Comparison of ENCODE assay signal across 2 cellular contexts in the genomic region with DNA sequence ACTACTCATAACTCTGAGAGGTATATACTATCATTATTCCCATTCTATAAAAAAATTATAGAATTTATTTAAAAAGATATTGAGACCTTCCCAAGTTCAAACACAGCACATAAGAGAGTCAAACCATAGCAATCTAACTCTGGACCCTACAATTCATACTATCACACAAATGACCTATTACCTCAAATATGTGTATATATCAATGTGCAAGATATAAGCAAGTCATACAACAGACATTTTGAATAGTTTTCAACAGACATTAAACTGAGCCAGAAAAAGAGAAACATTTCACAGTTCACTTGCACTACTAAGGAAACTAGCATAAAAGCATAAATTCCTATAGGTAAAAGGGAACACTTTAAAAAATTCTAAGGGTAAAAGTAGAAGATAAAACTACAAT.
TF ChIP-seq lines count a peak whose summit lies in the region.

No MANE protein-coding gene starts in this region.

TF ChIP-seq in IMR-90, 13 proteins besides CTCF, POLR2A, EP300 and RAD21:
- TF ChIP-seq, protein P1, sequence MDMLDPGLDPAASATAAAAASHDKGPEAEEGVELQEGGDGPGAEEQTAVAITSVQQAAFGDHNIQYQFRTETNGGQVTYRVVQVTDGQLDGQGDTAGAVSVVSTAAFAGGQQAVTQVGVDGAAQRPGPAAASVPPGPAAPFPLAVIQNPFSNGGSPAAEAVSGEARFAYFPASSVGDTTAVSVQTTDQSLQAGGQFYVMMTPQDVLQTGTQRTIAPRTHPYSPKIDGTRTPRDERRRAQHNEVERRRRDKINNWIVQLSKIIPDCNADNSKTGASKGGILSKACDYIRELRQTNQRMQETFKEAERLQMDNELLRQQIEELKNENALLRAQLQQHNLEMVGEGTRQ (IDR thresholded peaks at IDR 0.05; ENCODE audit: low read depth, low read length): no peak
- no peak for TF ChIP-seq MAFK (IDR thresholded peaks at IDR 0.05; ENCODE audit: low read depth, low read length)
- TF ChIP-seq, protein P2, sequence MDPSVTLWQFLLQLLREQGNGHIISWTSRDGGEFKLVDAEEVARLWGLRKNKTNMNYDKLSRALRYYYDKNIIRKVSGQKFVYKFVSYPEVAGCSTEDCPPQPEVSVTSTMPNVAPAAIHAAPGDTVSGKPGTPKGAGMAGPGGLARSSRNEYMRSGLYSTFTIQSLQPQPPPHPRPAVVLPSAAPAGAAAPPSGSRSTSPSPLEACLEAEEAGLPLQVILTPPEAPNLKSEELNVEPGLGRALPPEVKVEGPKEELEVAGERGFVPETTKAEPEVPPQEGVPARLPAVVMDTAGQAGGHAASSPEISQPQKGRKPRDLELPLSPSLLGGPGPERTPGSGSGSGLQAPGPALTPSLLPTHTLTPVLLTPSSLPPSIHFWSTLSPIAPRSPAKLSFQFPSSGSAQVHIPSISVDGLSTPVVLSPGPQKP (IDR thresholded peaks at IDR 0.05; ENCODE audit: borderline replicate concordance, low read depth, low read length): no peak
- no peak for TF ChIP-seq MAZ (IDR thresholded peaks at IDR 0.05; ENCODE audit: borderline replicate concordance, low read depth, low read length)
- no peak for TF ChIP-seq CHD1 (IDR thresholded peaks at IDR 0.05; ENCODE audit: low read depth, low read length)
- no peak for TF ChIP-seq CEBPB (IDR thresholded peaks at IDR 0.05; ENCODE audit: low read depth, low read length)
- no peak for TF ChIP-seq BHLHE40 (IDR thresholded peaks at IDR 0.05; ENCODE audit: low read depth, low read length)
- no peak for TF ChIP-seq RCOR1 (IDR thresholded peaks at IDR 0.05; ENCODE audit: insufficient replicate concordance, low read length)
- TF ChIP-seq FOS (IDR thresholded peaks at IDR 0.05; ENCODE audit: low read depth, low read length): no peak
- TF ChIP-seq SMC3 (IDR thresholded peaks at IDR 0.05; ENCODE audit: low read depth, low read length): no peak
TF ChIP-seq in IMR-90: peak in this region for 0.

TF ChIP-seq in K562, 482 proteins besides CTCF, POLR2A, EP300 and RAD21:
- TF ChIP-seq ATF7 (IDR thresholded peaks at IDR 0.05) (no peak), SUPT5H (IDR thresholded peaks at IDR 0.05) (0 out of 2 replicates have a peak, but pooled peaks have one; percentile 9)
